ENCODE assay signal across 9 cellular contexts in the genomic region with DNA sequence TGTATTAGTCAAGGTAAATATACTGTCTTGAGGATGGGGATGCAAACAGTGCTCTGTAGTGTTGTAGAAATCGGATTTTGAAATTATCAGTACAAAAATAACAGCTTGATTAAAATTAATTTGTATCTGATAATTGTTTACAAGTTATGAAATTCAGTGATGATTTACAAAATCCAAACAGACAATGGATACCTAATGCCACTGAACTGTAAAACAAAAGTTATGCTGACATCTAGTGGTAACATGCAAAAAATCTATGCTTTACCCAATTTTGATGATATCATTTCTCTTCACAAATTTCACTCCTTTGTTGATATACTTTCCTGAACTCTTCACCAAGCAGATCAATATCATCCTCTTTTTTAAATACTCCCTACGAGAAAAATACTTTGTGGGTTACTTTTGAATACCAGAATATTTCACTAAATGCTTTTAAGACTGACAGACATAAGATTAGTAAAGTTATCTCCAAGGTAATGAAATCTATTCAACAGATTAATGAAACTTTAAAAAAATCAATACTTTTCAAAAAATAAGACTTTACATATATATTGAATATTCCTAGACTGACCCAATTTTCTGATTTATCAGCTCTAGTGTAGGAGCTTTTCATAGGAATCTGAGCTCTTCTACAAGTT. TPM values are rescaled to one million over a fixed set of nuclear protein-coding genes. Genes with fewer than 3 reads are reported as not detected.
A peak's percentile ranks its signal among the peaks of the same experiment; 100 is the strongest.
DNase-seq lines count a peak whose midpoint lies in the region; ATAC-seq and TF ChIP-seq lines count a peak whose summit lies in the region.
"Had no signal": no experiment of that assay in that cellular context is flagged by ENCODE, and none has a peak within 500 bp of the region (broad histone marks: within the 10 kb centered on the region; RNA-seq: fewer than 3 reads in every experiment).

No MANE protein-coding gene starts in this region.

- 13 to 26% (median 23%) methylated on average over 2 of the region's 2 CpGs for WGBS in stomach, 5 donors

- no peak overlapping the region for H3K4me3 ChIP-seq in stomach

- H3K36me3 ChIP-seq in stomach = peaks cover 0 to 24% (median 13%) of the 10 kb centered on the region in 4 donors

- H3K9me3 Mint-ChIP-seq in activated naive CD4-positive, alpha-beta T cell treated with anti-CD3 and anti-CD28 coated beads, Interleukin-2, amount 50 U/mL, for 72 hours = peaks cover 0 to 4% of the 10 kb centered on the region in 2 donors

- intact Hi-C loops in stomach (cut with DNase I; ENCODE audit: low total_unique reads) = loop anchor here (10.0 kb wide), 1 partner anchor 184 kb away; the partner anchor contains the start of gene RFX7

- DNase-seq in NCI-H524 (lab: John Stamatoyannopoulos, UW) (peak; percentile 31 to 60), NCI-H524 treated with DMSO at 0.1 percent for 48 hours (lab: John Stamatoyannopoulos, UW) (no peak), HuH-7 (ENCODE audit: low spot score) (peak; percentile 8), SHP77 treated with DMSO at 0.1 percent for 48 hours (lab: John Stamatoyannopoulos, UW) (peak; percentile 37), foreskin keratinocyte (peak in 1 of 2 donors; percentile 26), stomach (no peak)
- no peak for DNase-seq in activated naive CD4-positive, alpha-beta T cell treated with anti-CD3 and anti-CD28 coated beads, Interleukin-2, amount 50 U/mL, for 72 hours (ENCODE audit: low spot score in 2 of 2)

- TF ChIP-seq EP300 in stomach (IDR thresholded peaks at IDR 0.05) = no peak

- H3K27me3 ChIP-seq in foreskin keratinocyte (no peaks in the 10 kb centered on the region), stomach (no peaks in the 10 kb centered on the region)

- H3K27ac ChIP-seq in foreskin keratinocyte (no peak overlapping the region), stomach (no peak overlapping the region)

- TF ChIP-seq POLR2A in stomach (IDR thresholded peaks at IDR 0.05) = no peak

- no peak overlapping the region for H3K27ac Mint-ChIP-seq in activated naive CD4-positive, alpha-beta T cell treated with anti-CD3 and anti-CD28 coated beads, Interleukin-2, amount 50 U/mL, for 72 hours
- H3K27ac Mint-ChIP-seq: activated naive CD4-positive, alpha-beta T cell treated with anti-CD3 and anti-CD28 coated beads, Interleukin-2, amount 50 U/mL, for 24 hours had no signal

- ATAC-seq in foreskin keratinocyte = peak; percentile 42
- ATAC-seq in GM21619 (IDR thresholded peaks at IDR 0.05; ENCODE audit: unreplicated experiment) = no peak
- ATAC-seq in activated naive CD4-positive, alpha-beta T cell treated with anti-CD3 and anti-CD28 coated beads, Interleukin-2, amount 50 U/mL, for 72 hours = no peak

- H3K9me3 ChIP-seq in stomach = peaks cover 0 to 6% (median 0%) of the 10 kb centered on the region in 4 donors

- H3K4me1 ChIP-seq in foreskin keratinocyte (peaks cover 3% of the 10 kb centered on the region), stomach (no peaks in the 10 kb centered on the region)

- peaks cover 12 to 15% of the 10 kb centered on the region in 2 donors for H3K36me3 Mint-ChIP-seq in activated naive CD4-positive, alpha-beta T cell treated with anti-CD3 and anti-CD28 coated beads, Interleukin-2, amount 50 U/mL, for 72 hours

- TF ChIP-seq CTCF in foreskin keratinocyte (conservative IDR thresholded peaks at IDR 0.05) (peak; percentile 79), stomach (IDR thresholded peaks at IDR 0.05) (peak in 4 of 7 experiments; percentile 17 to 55 (median 36))

RNA-seq across cellular contexts. Expression of gene MNS1, which starts 36.0 kb away (rescaled TPM):
- total RNA-seq in foreskin keratinocyte (1.7 and 2.3 TPM in 2 replicates), stomach (10 to 100 TPM in 1 of 5 donors, 1 to 10 TPM in 1, under 1 TPM in 2, not detected in 1; 0.58 to 39.4 (median 2.6) TPM)
- polyA plus RNA-seq in foreskin keratinocyte (1.5 and 1.8 TPM in 2 replicates), stomach (1 to 10 TPM; 1.2 to 2.0 (median 1.2) TPM)
- under 1 TPM; 0.47 to 0.73 TPM for total RNA-seq in activated naive CD4-positive, alpha-beta T cell treated with anti-CD3 and anti-CD28 coated beads, Interleukin-2, amount 50 U/mL, for 72 hours

Comparison
In these comparisons a context has a peak if more than half of its experiments do, and no peak if none do; other contexts are left out.
1. DNase-seq: peak in NCI-H524 (2 of 2), HuH-7 (single experiment) and SHP77 treated with DMSO at 0.1 percent for 48 hours (single experiment); none in NCI-H524 treated with DMSO at 0.1 percent for 48 hours (single experiment), stomach (single experiment) and activated naive CD4-positive, alpha-beta T cell treated with anti-CD3 and anti-CD28 coated beads, Interleukin-2, amount 50 U/mL, for 72 hours (0 of 2).